In the genomic region with DNA sequence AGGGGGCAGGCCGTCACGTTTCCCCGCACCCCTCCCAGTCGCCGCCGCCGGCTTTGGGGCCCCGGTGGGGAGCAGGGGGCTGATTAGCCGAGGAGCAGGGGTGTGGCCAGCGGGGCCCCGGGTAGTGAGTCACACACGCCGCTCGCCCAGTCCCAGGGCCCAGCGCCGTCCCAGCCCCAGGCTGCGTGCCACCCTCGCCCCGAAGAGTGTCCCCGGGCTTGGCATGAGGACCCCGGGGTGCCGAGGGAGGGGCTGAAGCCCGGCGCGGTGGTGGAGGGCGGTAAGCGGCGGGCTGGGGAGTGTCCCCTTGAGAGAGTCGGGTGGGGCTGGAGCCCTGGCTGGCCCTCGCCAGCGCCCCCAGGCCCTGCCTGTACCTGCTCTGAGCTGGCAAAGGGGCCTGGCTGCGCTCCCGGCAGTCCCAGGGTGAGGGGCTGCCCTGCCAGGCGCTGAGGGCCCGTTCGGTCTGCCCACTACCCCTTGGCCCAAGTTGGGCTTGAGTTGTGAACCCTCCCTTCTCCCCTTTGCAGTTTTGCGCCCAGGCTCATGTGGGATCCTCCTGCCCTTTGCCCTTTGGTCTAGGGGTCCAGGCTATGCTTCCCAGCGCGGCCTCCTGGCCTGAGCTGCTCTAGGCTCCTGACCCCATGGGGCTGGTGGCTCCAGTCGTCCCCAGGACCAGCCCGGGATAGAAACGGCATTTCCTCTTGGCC, we compare ENCODE assay signal across 9 cellular contexts. TPM values are rescaled to one million over a fixed set of nuclear protein-coding genes. Genes with fewer than 3 reads are reported as not detected.
DNase-seq lines count a peak whose midpoint lies in the region; ATAC-seq, FAIRE-seq and TF ChIP-seq lines count a peak whose summit lies in the region.
"Had no signal": no experiment of that assay in that cellular context is flagged by ENCODE, and none has a peak within 500 bp of the region (broad histone marks: within the 10 kb centered on the region; RNA-seq: fewer than 3 reads in every experiment).

No MANE protein-coding gene starts in this region.

- TF ChIP-seq CTCF in breast epithelium (IDR thresholded peaks at IDR 0.05) (no peak), kidney (IDR thresholded peaks at IDR 0.05; ENCODE audit: borderline replicate concordance, extremely low read depth, insufficient read depth) (no peak)

- peak overlapping the region; percentile 54 to 70 for H3K9ac ChIP-seq in kidney (ENCODE audit: low read length in 2 of 2)

- POLR2A ChIA-PET in activated CD4-positive, alpha-beta T cell treated with anti-CD3 and anti-CD28 coated beads, Interleukin-2, amount 10 ng/mL, durations not matched to agents 7 days and 5 days (lab: Charles Lee), result no interaction called here
- POLR2A ChIA-PET in T-cell (lab: Charles Lee), result no interaction called here

- H3K9me3 ChIP-seq in breast epithelium (no peaks in the 10 kb centered on the region), kidney (ENCODE audit: control insufficient read depth in 1 of 2, low read length in 2 of 2) (no peaks in the 10 kb centered on the region)

- H3K27me3 Mint-ChIP-seq in activated CD4-positive, alpha-beta T cell treated with anti-CD3 and anti-CD28 coated beads, Interleukin-2, amount 10 ng/mL, durations not matched to agents 7 days and 5 days, result peaks cover 31% of the 10 kb centered on the region
- H3K27me3 Mint-ChIP-seq in T-cell, result peaks cover 21 to 22% of the 10 kb centered on the region in 2 donors

- H3K36me3 ChIP-seq in breast epithelium (no peaks in the 10 kb centered on the region), kidney (ENCODE audit: control insufficient read depth in 1 of 2, insufficient read depth in 2 of 2, low read length in 2 of 2) (peaks cover 6 to 7% of the 10 kb centered on the region in 2 donors)

- peaks cover 0 to 4% of the 10 kb centered on the region in 2 donors for H3K4me1 ChIP-seq in breast epithelium
- H3K4me1 ChIP-seq in kidney (ENCODE audit: control insufficient read depth in 1 of 2, insufficient read depth in 1 of 2, low read depth in 1 of 2, low read length in 2 of 2), result peaks cover 3 to 16% of the 10 kb centered on the region in 2 donors

- H3K27me3 ChIP-seq in breast epithelium, result no peaks in the 10 kb centered on the region

- H3K4me1 Mint-ChIP-seq in activated CD4-positive, alpha-beta T cell treated with anti-CD3 and anti-CD28 coated beads, Interleukin-2, amount 10 ng/mL, durations not matched to agents 7 days and 5 days, result peaks cover 3% of the 10 kb centered on the region
- H3K4me1 Mint-ChIP-seq in T-cell, result peaks cover 15 to 19% (median 16%) of the 10 kb centered on the region in 3 donors

- ATAC-seq in T-cell (replicated peaks in 1 of 4) (peak; percentile 71 to 88 (median 78)), HG02981 (IDR thresholded peaks at IDR 0.05; ENCODE audit: unreplicated experiment) (no peak)

- intact Hi-C loops in breast epithelium (cut with DNase I; ENCODE audit: low total_unique reads) (no loop called here), kidney (cut with DNase I) (no loop called here)

- no peak for TF ChIP-seq POLR2A in breast epithelium (IDR thresholded peaks at IDR 0.05)

- H3K9me3 Mint-ChIP-seq in activated CD4-positive, alpha-beta T cell treated with anti-CD3 and anti-CD28 coated beads, Interleukin-2, amount 10 ng/mL, durations not matched to agents 7 days and 5 days, result no peaks in the 10 kb centered on the region
- no peaks in the 10 kb centered on the region for H3K9me3 Mint-ChIP-seq in T-cell

- no peaks in the 10 kb centered on the region for H3K36me3 Mint-ChIP-seq in activated CD4-positive, alpha-beta T cell treated with anti-CD3 and anti-CD28 coated beads, Interleukin-2, amount 10 ng/mL, durations not matched to agents 7 days and 5 days (ENCODE audit: low read depth)
- H3K36me3 Mint-ChIP-seq in T-cell, result peaks cover 12% of the 10 kb centered on the region

- H3K4me3 ChIP-seq in breast epithelium (peak overlapping the region; percentile 51 to 81 (median 73)), kidney (ENCODE audit: low read length in 2 of 2) (peak overlapping the region; percentile 44 to 57)

- CTCF ChIA-PET in activated CD4-positive, alpha-beta T cell treated with anti-CD3 and anti-CD28 coated beads, Interleukin-2, amount 10 ng/mL, durations not matched to agents 7 days and 5 days (lab: Charles Lee), result no interaction called here
- CTCF ChIA-PET in T-cell (lab: Charles Lee), result no interaction called here

- peak; percentile 30 for DNase-seq in activated CD4-positive, alpha-beta T cell treated with anti-CD3 and anti-CD28 coated beads for 1 hour
- no peak for DNase-seq in activated CD4-positive, alpha-beta T cell treated with anti-CD3 and anti-CD28 coated beads, Interleukin-2, amount 10 ng/mL, durations not matched to agents 7 days and 5 days
- DNase-seq in T-cell (peak in 10 of 34 experiments; percentile 7 to 31 (median 20)), breast epithelium (ENCODE audit: low spot score in 2 of 2) (peak; percentile 42 to 65), kidney (peak; percentile 91), NCI-H2196 (lab: John Stamatoyannopoulos, UW; ENCODE audit: unreplicated experiment) (no peak)
- peak; percentile 47 for DNase-seq in stimulated activated CD4-positive, alpha-beta T cell treated with anti-CD3 and anti-CD28 coated beads, Interleukin-4, amount 100 ng/mL, for 1 hour

- FAIRE-seq in kidney (lab: Jason Lieb, UNC), result no peak
- FAIRE-seq: colon had no signal

- no peak overlapping the region for H3K27ac Mint-ChIP-seq in activated CD4-positive, alpha-beta T cell treated with anti-CD3 and anti-CD28 coated beads, Interleukin-2, amount 10 ng/mL, durations not matched to agents 7 days and 5 days
- no peak overlapping the region for H3K27ac Mint-ChIP-seq in T-cell

- H3K27ac ChIP-seq in breast epithelium, result peak overlapping the region; percentile 82 to 93
- peak overlapping the region; percentile 81 for H3K27ac ChIP-seq in kidney (ENCODE audit: low read depth in 2 of 2, low read length in 2 of 2)

- H3K4me3 Mint-ChIP-seq in activated CD4-positive, alpha-beta T cell treated with anti-CD3 and anti-CD28 coated beads, Interleukin-2, amount 10 ng/mL, durations not matched to agents 7 days and 5 days, result no peak overlapping the region
- peak overlapping the region; percentile 19 to 52 (median 31) for H3K4me3 Mint-ChIP-seq in T-cell

RNA-seq across cellular contexts. Expression of gene PRDM11, which starts 34.6 kb away (rescaled TPM):
- total RNA-seq in activated CD4-positive, alpha-beta T cell treated with anti-CD3 and anti-CD28 coated beads, Interleukin-2, amount 10 ng/mL, durations not matched to agents 7 days and 5 days, result 1 to 10 TPM; 1.6 to 1.7 TPM
- total RNA-seq in T-cell (10 to 100 TPM in 3 of 5 donors, 1 to 10 TPM in 2; 8.7 to 12.5 (median 10.6) TPM), breast epithelium (10 to 100 TPM in 2 of 3 donors, 1 to 10 TPM in 1; 6.9 to 10.9 (median 10.8) TPM), kidney (22.5 TPM)
- polyA plus RNA-seq in kidney (ENCODE audit: insufficient read depth, low read depth, low replicate concordance), result 2.9 TPM

Comparison
In these comparisons a context has a peak if more than half of its experiments do, and no peak if none do; other contexts are left out.
1. DNase-seq: peak in activated CD4-positive, alpha-beta T cell treated with anti-CD3 and anti-CD28 coated beads for 1 hour (single experiment), breast epithelium (2 of 2), kidney (single experiment) and stimulated activated CD4-positive, alpha-beta T cell treated with anti-CD3 and anti-CD28 coated beads, Interleukin-4, amount 100 ng/mL, for 1 hour (single experiment); none in activated CD4-positive, alpha-beta T cell treated with anti-CD3 and anti-CD28 coated beads, Interleukin-2, amount 10 ng/mL, durations not matched to agents 7 days and 5 days (single experiment) and NCI-H2196 (single experiment).